Comparison of ENCODE assay signal across 9 cellular contexts in the genomic region with DNA sequence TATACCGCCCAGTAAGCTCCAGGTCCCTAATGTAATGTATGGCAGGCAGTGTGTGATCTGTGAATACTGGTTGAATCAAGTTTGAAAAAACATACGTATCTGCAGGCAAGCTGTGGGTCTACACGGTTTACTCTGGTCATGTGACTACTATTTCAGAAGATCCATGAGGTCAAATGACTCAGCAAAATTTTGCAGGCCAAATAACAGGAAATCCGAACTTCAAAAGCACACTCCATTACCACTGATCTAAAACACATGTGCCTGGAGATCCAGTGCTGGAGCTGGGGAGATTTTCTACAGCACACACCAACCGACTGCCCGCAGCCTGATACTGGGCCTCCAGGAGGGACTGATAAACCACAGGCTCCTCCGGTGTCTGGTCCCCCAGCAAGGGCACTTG.
A peak's percentile ranks its signal among the peaks of the same experiment; 100 is the strongest.
DNase-seq lines count a peak whose midpoint lies in the region; ATAC-seq and TF ChIP-seq lines count a peak whose summit lies in the region.
"Had no signal": no experiment of that assay in that cellular context is flagged by ENCODE, and none has a peak within 500 bp of the region (broad histone marks: within the 10 kb centered on the region; RNA-seq: fewer than 3 reads in every experiment).

No MANE protein-coding gene starts in this region.

- POLR2A ChIA-PET in WTC11 (lab: Charles Lee), result no interaction called here

- peaks cover 0 to 46% (median 10%) of the 10 kb centered on the region in 4 donors for H3K4me1 ChIP-seq in tibial nerve

- peaks cover 7% of the 10 kb centered on the region; the same call in 1 of the 2 replicates for H3K36me3 Mint-ChIP-seq in WTC11

- no peaks in the 10 kb centered on the region for H3K27me3 Mint-ChIP-seq in WTC11 (ENCODE audit: low read depth)

- 50 to 57% methylated on average over 7 of the region's 7 CpGs for WGBS in tibial nerve, 2 donors

- peak; percentile 40 to 87 for TF ChIP-seq EP300 in tibial nerve (IDR thresholded peaks at IDR 0.05)

- CTCF ChIA-PET in WTC11 (lab: Charles Lee), result interaction anchor here (0.9 kb wide), 1 partner anchor 65 kb away, joined by 5 read pairs; no protein-coding TSS in a partner anchor

- DNase-seq in SIG-M5 treated with dmso at 0.1 percent for 504 hours (lab: John Stamatoyannopoulos, UW; ENCODE audit: unreplicated experiment) (peak; percentile 33), SIG-M5 (lab: John Stamatoyannopoulos, UW) (no peak), WTC11 (ENCODE audit: low spot score) (no peak), hepatic stellate cell (ENCODE audit: low spot score) (peak; percentile 44), tibial nerve (ENCODE audit: low spot score in 2 of 2) (peak in 1 of 2 donors; percentile 69), germinal center (ENCODE audit: low spot score) (no peak), GM10266 (ENCODE audit: extremely low spot score) (no peak), Ammon's horn (ENCODE audit: low spot score) (no peak)
- DNase-seq: ACHN had no signal

- peaks cover 6% of the 10 kb centered on the region; the same call in 1 of the 2 replicates for H3K9me3 Mint-ChIP-seq in WTC11

- no peaks in the 10 kb centered on the region for H3K27me3 ChIP-seq in tibial nerve

- H3K36me3 ChIP-seq in tibial nerve, result no peaks in the 10 kb centered on the region

- ATAC-seq in WTC11, result no peak

- peak overlapping the region in 1 of 4 donors; percentile 48 for H3K27ac ChIP-seq in tibial nerve

- H3K27ac Mint-ChIP-seq in WTC11, result 0 out of 2 replicates have a peak overlapping the region, but pooled peaks have one; percentile 27

- H3K9me3 ChIP-seq in tibial nerve, result no peaks in the 10 kb centered on the region

- no peak overlapping the region for H3K4me3 Mint-ChIP-seq in WTC11

- no peak for TF ChIP-seq POLR2A in tibial nerve (IDR thresholded peaks at IDR 0.05)

- peaks cover 30% of the 10 kb centered on the region for H3K4me1 Mint-ChIP-seq in WTC11

- H3K4me3 ChIP-seq in tibial nerve, result no peak overlapping the region

- TF ChIP-seq CTCF in WTC11 (IDR thresholded peaks at IDR 0.05) (no peak), tibial nerve (IDR thresholded peaks at IDR 0.05) (no peak), GM10266 (IDR thresholded peaks at IDR 0.05; ENCODE audit: control insufficient read depth, insufficient read depth, low read depth, missing control alignments) (no peak)

TF ChIP-seq in WTC11, 78 proteins besides CTCF, POLR2A, EP300 and RAD21:
- TF ChIP-seq NFE2L1 (CRISPR knock-in tag; IDR thresholded peaks at IDR 0.05), result peak; percentile 74; the same call in 1 of the 2 replicates
- TF ChIP-seq, protein P1, sequence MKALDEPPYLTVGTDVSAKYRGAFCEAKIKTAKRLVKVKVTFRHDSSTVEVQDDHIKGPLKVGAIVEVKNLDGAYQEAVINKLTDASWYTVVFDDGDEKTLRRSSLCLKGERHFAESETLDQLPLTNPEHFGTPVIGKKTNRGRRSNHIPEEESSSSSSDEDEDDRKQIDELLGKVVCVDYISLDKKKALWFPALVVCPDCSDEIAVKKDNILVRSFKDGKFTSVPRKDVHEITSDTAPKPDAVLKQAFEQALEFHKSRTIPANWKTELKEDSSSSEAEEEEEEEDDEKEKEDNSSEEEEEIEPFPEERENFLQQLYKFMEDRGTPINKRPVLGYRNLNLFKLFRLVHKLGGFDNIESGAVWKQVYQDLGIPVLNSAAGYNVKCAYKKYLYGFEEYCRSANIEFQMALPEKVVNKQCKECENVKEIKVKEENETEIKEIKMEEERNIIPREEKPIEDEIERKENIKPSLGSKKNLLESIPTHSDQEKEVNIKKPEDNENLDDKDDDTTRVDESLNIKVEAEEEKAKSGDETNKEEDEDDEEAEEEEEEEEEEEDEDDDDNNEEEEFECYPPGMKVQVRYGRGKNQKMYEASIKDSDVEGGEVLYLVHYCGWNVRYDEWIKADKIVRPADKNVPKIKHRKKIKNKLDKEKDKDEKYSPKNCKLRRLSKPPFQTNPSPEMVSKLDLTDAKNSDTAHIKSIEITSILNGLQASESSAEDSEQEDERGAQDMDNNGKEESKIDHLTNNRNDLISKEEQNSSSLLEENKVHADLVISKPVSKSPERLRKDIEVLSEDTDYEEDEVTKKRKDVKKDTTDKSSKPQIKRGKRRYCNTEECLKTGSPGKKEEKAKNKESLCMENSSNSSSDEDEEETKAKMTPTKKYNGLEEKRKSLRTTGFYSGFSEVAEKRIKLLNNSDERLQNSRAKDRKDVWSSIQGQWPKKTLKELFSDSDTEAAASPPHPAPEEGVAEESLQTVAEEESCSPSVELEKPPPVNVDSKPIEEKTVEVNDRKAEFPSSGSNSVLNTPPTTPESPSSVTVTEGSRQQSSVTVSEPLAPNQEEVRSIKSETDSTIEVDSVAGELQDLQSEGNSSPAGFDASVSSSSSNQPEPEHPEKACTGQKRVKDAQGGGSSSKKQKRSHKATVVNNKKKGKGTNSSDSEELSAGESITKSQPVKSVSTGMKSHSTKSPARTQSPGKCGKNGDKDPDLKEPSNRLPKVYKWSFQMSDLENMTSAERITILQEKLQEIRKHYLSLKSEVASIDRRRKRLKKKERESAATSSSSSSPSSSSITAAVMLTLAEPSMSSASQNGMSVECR (CRISPR knock-in tag; IDR thresholded peaks at IDR 0.05; ENCODE audit: borderline replicate concordance), result no peak

Comparison
In these comparisons a context has a peak if more than half of its experiments do, and no peak if none do; other contexts are left out.
1. DNase-seq: peak in SIG-M5 treated with dmso at 0.1 percent for 504 hours (single experiment) and hepatic stellate cell (single experiment); none in SIG-M5 (single experiment), WTC11 (single experiment), germinal center (single experiment), GM10266 (single experiment) and Ammon's horn (single experiment).